Comparison of ENCODE assay signal across 9 cellular contexts in the genomic region with DNA sequence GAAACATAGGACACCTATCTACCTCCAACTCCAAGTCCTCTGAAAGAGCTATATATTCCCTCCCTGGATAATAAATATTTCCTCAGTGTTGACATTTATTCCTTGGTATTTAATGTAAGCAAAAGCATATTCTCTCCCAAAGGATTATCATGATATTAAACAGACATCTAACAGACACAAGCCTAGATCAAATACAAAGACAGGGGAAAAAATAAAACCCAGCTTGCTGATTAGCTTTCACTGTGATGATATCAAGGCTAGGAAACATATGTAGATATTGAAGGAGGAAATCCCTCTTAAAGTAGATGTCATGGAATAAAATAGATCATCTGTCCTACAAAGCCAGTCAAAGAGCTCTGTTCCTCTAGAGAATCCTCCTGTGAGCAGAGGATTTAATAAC.
"Had no signal": no experiment of that assay in that cellular context is flagged by ENCODE, and none has a peak within 500 bp of the region (broad histone marks: within the 10 kb centered on the region; RNA-seq: fewer than 3 reads in every experiment).

No MANE protein-coding gene starts in this region.

- H3K4me2 ChIP-seq: GM23338 had no signal

- H3K4me3 ChIP-seq: GM23248, GM23338, HAP-1 had no signal

- H3K9ac ChIP-seq: GM23248 had no signal

- H3K9me3 ChIP-seq: HAP-1 had no signal

- H3K27ac ChIP-seq: GM23248 had no signal

- H3K36me3 ChIP-seq: HAP-1 had no signal

- DNase-seq: GM23248, GOT3, H7, H9, HCEC 1CT, HFFc6 had no signal

- ATAC-seq: GM23338, HCT116 had no signal

- H2AFZ ChIP-seq: GM23248, GM23338 had no signal
